21 cellular contexts compared by ENCODE assay signal in genomic region chr12:90274407-90274806, GRCh38.
DNase-seq lines count a peak whose midpoint lies in the region; ATAC-seq, FAIRE-seq and TF ChIP-seq lines count a peak whose summit lies in the region.
"Had no signal": no experiment of that assay in that cellular context is flagged by ENCODE, and none has a peak within 500 bp of the region (broad histone marks: within the 10 kb centered on the region; RNA-seq: fewer than 3 reads in every experiment).

No MANE protein-coding gene starts in this region.

- H3K4me1 ChIP-seq in HCT116 (ENCODE audit: control insufficient read depth in 1 of 2, insufficient read depth in 2 of 2, low read length in 2 of 2), result no peaks in the 10 kb centered on the region
- H3K4me1 ChIP-seq in mucosa of descending colon (ENCODE audit: low read depth), result no peaks in the 10 kb centered on the region
- H3K4me1 ChIP-seq in uterus, result no peaks in the 10 kb centered on the region
- H3K4me1 ChIP-seq: tibial artery had no signal

- TF ChIP-seq POLR2A in HCT116 (IDR thresholded peaks at IDR 0.05; ENCODE audit: borderline replicate concordance, extremely low read depth, insufficient read depth, insufficient read length) (no peak), GM12892 (IDR thresholded peaks at IDR 0.05; ENCODE audit: low read depth, low read length) (no peak), uterus (IDR thresholded peaks at IDR 0.05) (no peak)

- CTCF ChIA-PET in HCT116 (lab: Charles Lee), result no interaction called here

- no peak overlapping the region for H3K4me3 ChIP-seq in HCT116 (replicated peaks in 1 of 2; ENCODE audit: low read depth in 1 of 2, low read length in 2 of 2)
- no peak overlapping the region for H3K4me3 ChIP-seq in mucosa of descending colon
- no peak overlapping the region for H3K4me3 ChIP-seq in uterus
- H3K4me3 ChIP-seq: BLaER1 treated with 17β-estradiol and CSF1 and Interleukin-3, amounts not matched to agents 10 nM and 100 nM; hepatocyte; smooth muscle cell; tibial artery had no signal

- H3K27me3 ChIP-seq in HCT116 (ENCODE audit: insufficient read depth, low read length) (no peaks in the 10 kb centered on the region), uterus (no peaks in the 10 kb centered on the region)
- H3K27me3 ChIP-seq: hepatocyte, tibial artery had no signal

- no peaks in the 10 kb centered on the region for H3K9me2 ChIP-seq in HCT116 (ENCODE audit: insufficient read depth)

- H3K9ac ChIP-seq in HCT116 (ENCODE audit: low read length), result no peak overlapping the region
- H3K9ac ChIP-seq: BLaER1 treated with 17β-estradiol and CSF1 and Interleukin-3, amounts not matched to agents 10 nM and 100 nM had no signal

- FAIRE-seq in GM12892 (lab: Jason Lieb, UNC), result no peak

- no peaks in the 10 kb centered on the region for H3K79me2 ChIP-seq in HCT116 (ENCODE audit: insufficient read depth, low read length)
- H3K79me2 ChIP-seq: hepatocyte had no signal

- DNase-seq in GM13977 (ENCODE audit: low spot score) (no peak), HCT116 (ENCODE audit: low read depth, low spot score) (no peak), RKO (ENCODE audit: low spot score) (peak; percentile 2), mucosa of descending colon (peak in 1 of 3 donors; percentile 7), NCI-H1092 (lab: John Stamatoyannopoulos, UW) (no peak), GM12892 (ENCODE audit: insufficient read length) (no peak), uterus (no peak)
- DNase-seq: activated CD4-positive, alpha-beta T cell treated with anti-CD3 and anti-CD28 coated beads, Interleukin-2, amount 10 ng/mL, durations not matched to agents 24 days and 14 days; activated CD8-positive, alpha-beta memory T cell treated with anti-CD3 and anti-CD28 coated beads, Interleukin-2, amount 50 U/mL, for 48 hours; activated gamma-delta T cell treated with Interleukin-2 at 50 U/mL for 16 hours; amygdala; central memory CD4-positive, alpha-beta T cell; effector CD4-positive, alpha-beta T cell; H7; kidney glomerular epithelial cell; mesenchymal stem cell; NCI-H187; tibial artery had no signal

- no peak overlapping the region for H3K27ac ChIP-seq in HCT116 (ENCODE audit: low read depth, low read length)
- no peak overlapping the region for H3K27ac ChIP-seq in uterus
- H3K27ac ChIP-seq: BLaER1 treated with 17β-estradiol and CSF1 and Interleukin-3, amounts not matched to agents 10 nM and 100 nM; hepatocyte; tibial artery had no signal

- H3K9me3 ChIP-seq in HCT116 (ENCODE audit: control insufficient read depth in 1 of 2, insufficient read depth in 1 of 2, low read depth in 1 of 2, low read length in 2 of 2) (no peaks in the 10 kb centered on the region), mucosa of descending colon (no peaks in the 10 kb centered on the region), uterus (no peaks in the 10 kb centered on the region)
- H3K9me3 ChIP-seq: tibial artery had no signal

- RAD21 ChIA-PET in HCT116 (lab: Charles Lee; ENCODE audit: low non-redundant PET in 1 of 2, low total read pairs in 2 of 2, uncharacterized antibody in 2 of 2, unreplicated experiment in 2 of 2), result no interaction called here

- TF ChIP-seq CTCF in GM13977 (IDR thresholded peaks at IDR 0.05; ENCODE audit: extremely low read depth, insufficient read depth, missing control alignments), result peak; percentile 22
- peak in 1 of 3 experiments; percentile 14; a peak in 1 of 6 replicates for TF ChIP-seq CTCF in HCT116 (IDR thresholded peaks at IDR 0.05 in 2 of 3, conservative IDR thresholded peaks at IDR 0.05 in 1 of 3; ENCODE audit: borderline replicate concordance in 1 of 3, insufficient read depth in 1 of 3, low read depth in 2 of 3, low read length in 2 of 3)
- no peak for TF ChIP-seq CTCF in mucosa of descending colon (IDR thresholded peaks at IDR 0.05)
- no peak for TF ChIP-seq CTCF in uterus (IDR thresholded peaks at IDR 0.05)

- H2AFZ ChIP-seq in HCT116 (ENCODE audit: low read depth, low read length, poor library complexity, severe bottlenecking), result no peak overlapping the region
- H2AFZ ChIP-seq: hepatocyte had no signal

- in situ Hi-C loops in GM13977 (cut with MboI; ENCODE audit: low pct_unique_long_range_greater_than_20kb, low sequenced_read_pairs, unreplicated experiment), result loop anchor here (25.0 kb wide), 1 partner anchor 737 kb away; the partner anchor contains the start of gene POC1B

- ATAC-seq in HCT116, result 0 out of 2 replicates have a peak, but pooled peaks have one; percentile 32
- peak; percentile 64 for ATAC-seq in mucosa of descending colon

- H4K20me1 ChIP-seq in HCT116 (ENCODE audit: insufficient read depth), result no peaks in the 10 kb centered on the region
- H4K20me1 ChIP-seq: BLaER1 treated with 17β-estradiol and CSF1 and Interleukin-3, amounts not matched to agents 10 nM and 100 nM had no signal

- TF ChIP-seq RAD21 in HCT116 (IDR thresholded peaks at IDR 0.05; ENCODE audit: low read depth), result peak; percentile 52

- no TSS peak for BruUV-seq in HCT116 (replicated peaks; lab: Mats Ljungman, UMichigan)

- intact Hi-C loops in HCT116 (cut with micrococcal nuclease), result loop anchor here (10.0 kb wide), 1 partner anchor 630 kb away; no protein-coding TSS in a partner anchor
- intact Hi-C loops in mucosa of descending colon (cut with DNase I, micrococcal nuclease), result no loop called here
- intact Hi-C loops in uterus (cut with DNase I; ENCODE audit: low total_unique reads), result no loop called here

- H3K36me3 ChIP-seq in HCT116 (ENCODE audit: control insufficient read depth in 1 of 2, insufficient read depth in 2 of 2, low read length in 2 of 2) (no peaks in the 10 kb centered on the region), mucosa of descending colon (ENCODE audit: low read depth) (no peaks in the 10 kb centered on the region), uterus (no peaks in the 10 kb centered on the region)
- H3K36me3 ChIP-seq: BLaER1 treated with 17β-estradiol and CSF1 and Interleukin-3, amounts not matched to agents 10 nM and 100 nM; tibial artery had no signal

- H3K4me2 ChIP-seq in HCT116 (ENCODE audit: low read length), result no peak overlapping the region
- H3K4me2 ChIP-seq: BLaER1 treated with 17β-estradiol and CSF1 and Interleukin-3, amounts not matched to agents 10 nM and 100 nM; hepatocyte; smooth muscle cell had no signal

- POLR2A ChIA-PET in HCT116 (lab: Charles Lee), result no interaction called here

TF ChIP-seq in HCT116, 20 proteins besides CTCF, POLR2A, EP300 and RAD21:
- TF ChIP-seq TCF7L2 (IDR thresholded peaks at IDR 0.05; ENCODE audit: borderline replicate concordance, extremely low read depth, insufficient read depth, insufficient read length), result no peak
- no peak for TF ChIP-seq EGR1 (IDR thresholded peaks at IDR 0.05; ENCODE audit: low read depth)
- no peak for TF ChIP-seq REST (IDR thresholded peaks at IDR 0.05; ENCODE audit: low read depth)
- no peak for TF ChIP-seq POLR2AphosphoS5 (IDR thresholded peaks at IDR 0.05; ENCODE audit: low read depth, low read length)
- TF ChIP-seq CEBPB (IDR thresholded peaks at IDR 0.05; ENCODE audit: low read depth), result no peak
- TF ChIP-seq ZNF274 (IDR thresholded peaks at IDR 0.05; ENCODE audit: low read depth, low read length), result no peak
- no peak for TF ChIP-seq ELF1 (IDR thresholded peaks at IDR 0.05; ENCODE audit: borderline replicate concordance, low read depth)
